Comparison of ENCODE assay signal across 8 cellular contexts in genomic region chr20:32789896-32790750, GRCh38. TPM values are rescaled to one million over a fixed set of nuclear protein-coding genes. Genes with fewer than 3 reads are reported as not detected.
DNase-seq lines count a peak whose midpoint lies in the region; ATAC-seq and TF ChIP-seq lines count a peak whose summit lies in the region.

No MANE protein-coding gene starts in this region.

- H3K27me3 Mint-ChIP-seq in endothelial cell (ENCODE audit: unreplicated experiment) = peaks cover 1% of the 10 kb centered on the region

- ATAC-seq in GM21619 (IDR thresholded peaks at IDR 0.05; ENCODE audit: unreplicated experiment) = no peak

- TF ChIP-seq CTCF in GM12865 (IDR thresholded peaks at IDR 0.05; ENCODE audit: insufficient read depth, low read depth, low read length, missing control alignments) (peak; percentile 99), endothelial cell (IDR thresholded peaks at IDR 0.05; ENCODE audit: unreplicated experiment) (peak; percentile 99)

- DNase-seq in GM12865 (ENCODE audit: low read depth) (peak; percentile 77), HPDE6-E6E7 (ENCODE audit: extremely low spot score) (peak; percentile 98), NOMO-1 (lab: John Stamatoyannopoulos, UW; ENCODE audit: unreplicated experiment in 2 of 2) (peak; percentile 35 to 53), endothelial cell (ENCODE audit: low spot score) (peak; percentile 80), mucosa of gallbladder (ENCODE audit: low spot score) (peak; percentile 71)
- DNase-seq in activated CD8-positive, alpha-beta memory T cell treated with anti-CD3 and anti-CD28 coated beads for 4 hours (ENCODE audit: low read depth in 2 of 2) = peak; percentile 44 to 53
- peak; percentile 50 to 54 for DNase-seq in stimulated activated CD8-positive, alpha-beta memory T cell treated with anti-CD3 and anti-CD28 coated beads, Interleukin-4, amount 100 ng/mL, for 4 hours (ENCODE audit: low read depth in 2 of 2, low spot score in 1 of 2)

- H3K9me3 Mint-ChIP-seq in endothelial cell (ENCODE audit: unreplicated experiment) = no peaks in the 10 kb centered on the region

- H3K4me1 Mint-ChIP-seq in endothelial cell (ENCODE audit: unreplicated experiment) = peaks cover 35% of the 10 kb centered on the region

- no peak overlapping the region for H3K4me3 ChIP-seq in GM12865 (ENCODE audit: low read depth, low read length)

- H3K27ac Mint-ChIP-seq in endothelial cell (ENCODE audit: unreplicated experiment) = no peak overlapping the region

- H3K4me3 Mint-ChIP-seq in endothelial cell (ENCODE audit: unreplicated experiment) = no peak overlapping the region

- H3K36me3 Mint-ChIP-seq in endothelial cell (ENCODE audit: low read depth, unreplicated experiment) = peaks cover 43% of the 10 kb centered on the region

RNA-seq across cellular contexts. Expression of gene DNMT3B, which starts 27.9 kb away (rescaled TPM):
- total RNA-seq in endothelial cell (ENCODE audit: unreplicated experiment) (77.9 TPM), mucosa of gallbladder (2.0 TPM)

RNA-seq across cellular contexts. Expression of gene MAPRE1, which starts 29.6 kb away (rescaled TPM):
- total RNA-seq in endothelial cell (ENCODE audit: unreplicated experiment) = 131 TPM
- 85.9 TPM for total RNA-seq in mucosa of gallbladder

RNA-seq across cellular contexts. Expression of gene COMMD7, which starts 46.9 kb away (rescaled TPM):
- total RNA-seq in endothelial cell (ENCODE audit: unreplicated experiment) = 73.7 TPM
- total RNA-seq in mucosa of gallbladder = 43.8 TPM

Comparison
In these comparisons a context has a peak if more than half of its experiments do, and no peak if none do; other contexts are left out.
1. DNase-seq: peak in every context shown above with its lines; median percentile 98 in HPDE6-E6E7; 80 in endothelial cell; 77 in GM12865; 71 in mucosa of gallbladder; 52 in stimulated activated CD8-positive, alpha-beta memory T cell treated with anti-CD3 and anti-CD28 coated beads, Interleukin-4, amount 100 ng/mL, for 4 hours; 48 in activated CD8-positive, alpha-beta memory T cell treated with anti-CD3 and anti-CD28 coated beads for 4 hours; 44 in NOMO-1.
2. RNA of gene DNMT3B, which starts 27.9 kb away (total RNA-seq): 77.9 TPM in endothelial cell (single experiment); 2.0 TPM in mucosa of gallbladder (single experiment); every median in the first group is over 10 times any median in the second.